Comparison of ENCODE assay signal across 1 cellular context in the genomic region with DNA sequence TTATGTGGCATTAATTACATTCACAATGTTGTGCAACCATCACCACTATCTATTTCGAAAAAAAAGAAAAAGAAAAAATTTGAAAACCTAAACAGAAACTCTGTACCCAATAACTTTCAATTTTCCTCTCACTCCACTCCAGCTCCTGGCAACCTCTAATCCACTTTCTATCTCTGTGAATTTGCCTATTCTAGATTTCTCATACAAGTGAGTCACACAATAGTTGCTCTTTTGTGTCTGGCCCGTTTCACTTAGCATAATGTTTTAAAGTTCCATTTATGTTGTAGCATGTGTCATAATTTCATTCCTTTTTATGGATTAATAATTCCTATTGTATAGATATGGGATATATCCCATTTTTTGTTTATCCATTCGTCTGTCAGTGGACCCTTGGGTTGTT.
TF ChIP-seq lines count a peak whose summit lies in the region.

No MANE protein-coding gene starts in this region.

TF ChIP-seq in IMR-90, 13 proteins besides CTCF, POLR2A, EP300 and RAD21 (continued from another document):
- TF ChIP-seq, protein P1, sequence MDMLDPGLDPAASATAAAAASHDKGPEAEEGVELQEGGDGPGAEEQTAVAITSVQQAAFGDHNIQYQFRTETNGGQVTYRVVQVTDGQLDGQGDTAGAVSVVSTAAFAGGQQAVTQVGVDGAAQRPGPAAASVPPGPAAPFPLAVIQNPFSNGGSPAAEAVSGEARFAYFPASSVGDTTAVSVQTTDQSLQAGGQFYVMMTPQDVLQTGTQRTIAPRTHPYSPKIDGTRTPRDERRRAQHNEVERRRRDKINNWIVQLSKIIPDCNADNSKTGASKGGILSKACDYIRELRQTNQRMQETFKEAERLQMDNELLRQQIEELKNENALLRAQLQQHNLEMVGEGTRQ (IDR thresholded peaks at IDR 0.05; ENCODE audit: low read depth, low read length): no peak
- no peak for TF ChIP-seq SMC3 (IDR thresholded peaks at IDR 0.05; ENCODE audit: low read depth, low read length)
- TF ChIP-seq MAZ (IDR thresholded peaks at IDR 0.05; ENCODE audit: borderline replicate concordance, low read depth, low read length): no peak
- TF ChIP-seq BHLHE40 (IDR thresholded peaks at IDR 0.05; ENCODE audit: low read depth, low read length): no peak
